15 cellular contexts compared by ENCODE assay signal in genomic region chr6:447381-448165, GRCh38. TPM values are rescaled to one million over a fixed set of nuclear protein-coding genes. Genes with fewer than 3 reads are reported as not detected.
DNase-seq lines count a peak whose midpoint lies in the region; ATAC-seq and TF ChIP-seq lines count a peak whose summit lies in the region.
"Had no signal": no experiment of that assay in that cellular context is flagged by ENCODE, and none has a peak within 500 bp of the region (broad histone marks: within the 10 kb centered on the region; RNA-seq: fewer than 3 reads in every experiment).

No MANE protein-coding gene starts in this region.

- peaks cover 31 to 60% (median 46%) of the 10 kb centered on the region in 4 donors for H3K4me1 Mint-ChIP-seq in naive thymus-derived CD8-positive, alpha-beta T cell
- H3K4me1 Mint-ChIP-seq in stimulated activated naive CD8-positive, alpha-beta T cell treated with anti-CD3 and anti-CD28 coated beads, Interleukin-15, amount 100 ng/mL, for 72 hours = peaks cover 70% of the 10 kb centered on the region
- no peaks in the 10 kb centered on the region for H3K4me1 Mint-ChIP-seq in endothelial cell (ENCODE audit: unreplicated experiment)

- H3K36me3 Mint-ChIP-seq in naive thymus-derived CD8-positive, alpha-beta T cell = no peaks in the 10 kb centered on the region
- H3K36me3 Mint-ChIP-seq in endothelial cell (ENCODE audit: low read depth, unreplicated experiment) = peaks cover 8% of the 10 kb centered on the region
- H3K36me3 Mint-ChIP-seq: neural progenitor cell had no signal

- no peaks in the 10 kb centered on the region for H3K9me3 ChIP-seq in prostate gland

- no peaks in the 10 kb centered on the region for H3K4me1 ChIP-seq in prostate gland (replicated peaks)

- H3K4me3 Mint-ChIP-seq in naive thymus-derived CD8-positive, alpha-beta T cell = peak overlapping the region; percentile 19 to 83 (median 60)
- H3K4me3 Mint-ChIP-seq in stimulated activated naive CD8-positive, alpha-beta T cell treated with anti-CD3 and anti-CD28 coated beads, Interleukin-15, amount 100 ng/mL, for 72 hours = peak overlapping the region; percentile 75 to 80
- no peak overlapping the region for H3K4me3 Mint-ChIP-seq in endothelial cell (ENCODE audit: unreplicated experiment)
- H3K4me3 Mint-ChIP-seq: neural progenitor cell had no signal

- no peaks in the 10 kb centered on the region for H3K36me3 ChIP-seq in prostate gland
- H3K36me3 ChIP-seq: neural progenitor cell had no signal

- TF ChIP-seq POLR2A in prostate gland (IDR thresholded peaks at IDR 0.05) = no peak

- no peak overlapping the region for H3K4me3 ChIP-seq in prostate gland
- H3K4me3 ChIP-seq: GM23248, neural progenitor cell had no signal

- no peaks in the 10 kb centered on the region for H3K27me3 Mint-ChIP-seq in naive thymus-derived CD8-positive, alpha-beta T cell
- no peaks in the 10 kb centered on the region for H3K27me3 Mint-ChIP-seq in stimulated activated naive CD8-positive, alpha-beta T cell treated with anti-CD3 and anti-CD28 coated beads, Interleukin-15, amount 100 ng/mL, for 72 hours
- H3K27me3 Mint-ChIP-seq in endothelial cell (ENCODE audit: unreplicated experiment) = peaks cover 8% of the 10 kb centered on the region

- no peak for TF ChIP-seq CTCF in endothelial cell (IDR thresholded peaks at IDR 0.05; ENCODE audit: unreplicated experiment)
- no peak for TF ChIP-seq CTCF in prostate gland (IDR thresholded peaks at IDR 0.05)

- no peaks in the 10 kb centered on the region for H3K9me3 Mint-ChIP-seq in naive thymus-derived CD8-positive, alpha-beta T cell
- H3K9me3 Mint-ChIP-seq in stimulated activated naive CD8-positive, alpha-beta T cell treated with anti-CD3 and anti-CD28 coated beads, Interleukin-15, amount 100 ng/mL, for 72 hours = peaks cover 3 to 4% of the 10 kb centered on the region in 2 donors
- peaks cover 5% of the 10 kb centered on the region for H3K9me3 Mint-ChIP-seq in endothelial cell (ENCODE audit: unreplicated experiment)

- no peak for DNase-seq in activated CD4-positive, CD25-positive, alpha-beta regulatory T cell treated with anti-CD3 and anti-CD28 coated beads, Interleukin-2, amount 50 U/mL, for 72 hours
- DNase-seq in activated T-cell treated with anti-CD3 and anti-CD28 coated beads, Interleukin-2, amount 50 U/mL, for 48 hours = peak; percentile 76
- no peak for DNase-seq in naive thymus-derived CD8-positive, alpha-beta T cell
- peak; percentile 51 to 81 for DNase-seq in stimulated activated naive CD8-positive, alpha-beta T cell treated with anti-CD3 and anti-CD28 coated beads, Interleukin-15, amount 100 ng/mL, for 72 hours
- DNase-seq in endothelial cell (ENCODE audit: low spot score) = no peak
- DNase-seq in AG08395 (ENCODE audit: low spot score) = no peak
- no peak for DNase-seq in prostate gland (ENCODE audit: low spot score)
- DNase-seq: 8988T, DMS153, glutamatergic neuron, left cardiac atrium had no signal

- intact Hi-C loops in prostate gland (cut with DNase I) = no loop called here

- H3K27ac Mint-ChIP-seq in naive thymus-derived CD8-positive, alpha-beta T cell = peak overlapping the region in 8 of 10 donors; percentile 33 to 87 (median 71)
- H3K27ac Mint-ChIP-seq in stimulated activated naive CD8-positive, alpha-beta T cell treated with anti-CD3 and anti-CD28 coated beads, Interleukin-15, amount 100 ng/mL, for 72 hours = peak overlapping the region; percentile 97 to 99
- no peak overlapping the region for H3K27ac Mint-ChIP-seq in endothelial cell (ENCODE audit: unreplicated experiment)
- H3K27ac Mint-ChIP-seq: neural progenitor cell had no signal

- H3K27ac ChIP-seq in prostate gland = no peak overlapping the region
- H3K27ac ChIP-seq: GM23248, neural progenitor cell had no signal

- POLR2A ChIA-PET in naive thymus-derived CD8-positive, alpha-beta T cell (lab: Charles Lee) = no interaction called here

- peak; percentile 1 to 8 for ATAC-seq in activated CD4-positive, CD25-positive, alpha-beta regulatory T cell treated with anti-CD3 and anti-CD28 coated beads, Interleukin-2, amount 50 U/mL, for 24 hours
- ATAC-seq in naive thymus-derived CD8-positive, alpha-beta T cell = no peak
- ATAC-seq in stimulated activated naive CD8-positive, alpha-beta T cell treated with anti-CD3 and anti-CD28 coated beads, Interleukin-15, amount 100 ng/mL, for 72 hours = peak; percentile 63

- 65% methylated on average over 29 of the region's 29 CpGs for WGBS in prostate gland

- H3K27me3 ChIP-seq in prostate gland (replicated peaks; ENCODE audit: insufficient read depth) = no peaks in the 10 kb centered on the region
- H3K27me3 ChIP-seq: neural progenitor cell had no signal

RNA-seq across cellular contexts. Expression of gene IRF4, which starts 56.0 kb away (rescaled TPM):
- 10 to 100 TPM in 1 of 2 experiments, 1 to 10 TPM in 1; 7.4 to 10.4 TPM for total RNA-seq in naive thymus-derived CD8-positive, alpha-beta T cell
- under 1 TPM; 0.44 to 0.97 (median 0.94) TPM for polyA plus RNA-seq in naive thymus-derived CD8-positive, alpha-beta T cell
- total RNA-seq in endothelial cell (ENCODE audit: unreplicated experiment) = not detected
- 1 to 10 TPM in 1 of 2 donors, under 1 TPM in 1; 0.77 to 1.6 TPM for total RNA-seq in prostate gland
- total RNA-seq: GM23248, HT-29 had no signal

Comparison
In these comparisons a context has a peak if more than half of its experiments do, and no peak if none do; other contexts are left out.
1. ATAC-seq: peak in activated CD4-positive, CD25-positive, alpha-beta regulatory T cell treated with anti-CD3 and anti-CD28 coated beads, Interleukin-2, amount 50 U/mL, for 24 hours (2 of 2) and stimulated activated naive CD8-positive, alpha-beta T cell treated with anti-CD3 and anti-CD28 coated beads, Interleukin-15, amount 100 ng/mL, for 72 hours (single experiment); none in naive thymus-derived CD8-positive, alpha-beta T cell (0 of 2).
2. DNase-seq: peak in activated T-cell treated with anti-CD3 and anti-CD28 coated beads, Interleukin-2, amount 50 U/mL, for 48 hours (2 of 2) and stimulated activated naive CD8-positive, alpha-beta T cell treated with anti-CD3 and anti-CD28 coated beads, Interleukin-15, amount 100 ng/mL, for 72 hours (2 of 2); none in activated CD4-positive, CD25-positive, alpha-beta regulatory T cell treated with anti-CD3 and anti-CD28 coated beads, Interleukin-2, amount 50 U/mL, for 72 hours (single experiment), naive thymus-derived CD8-positive, alpha-beta T cell (0 of 10), endothelial cell (single experiment), AG08395 (single experiment) and prostate gland (single experiment).